Comparison of ENCODE assay signal across 19 cellular contexts in genomic region chr16:48282636-48283263, GRCh38. TPM values are rescaled to one million over a fixed set of nuclear protein-coding genes. Genes with fewer than 3 reads are reported as not detected.
A peak's percentile ranks its signal among the peaks of the same experiment; 100 is the strongest.
DNase-seq lines count a peak whose midpoint lies in the region; ATAC-seq and TF ChIP-seq lines count a peak whose summit lies in the region.
"Had no signal": no experiment of that assay in that cellular context is flagged by ENCODE, and none has a peak within 500 bp of the region (broad histone marks: within the 10 kb centered on the region; RNA-seq: fewer than 3 reads in every experiment).

No MANE protein-coding gene starts in this region.

- H3K9me3 Mint-ChIP-seq in GM23338: peaks cover 19% of the 10 kb centered on the region

- no TSS peak for BruUV-seq in A673 (replicated peaks; lab: Mats Ljungman, UMichigan)

- H3K36me3 ChIP-seq in GM23338 (ENCODE audit: insufficient read depth) (peaks cover 12% of the 10 kb centered on the region), left ventricle myocardium inferior (peaks cover 33% of the 10 kb centered on the region), A673 (ENCODE audit: insufficient read depth, low read length, poor library complexity, severe bottlenecking) (peaks cover 21% of the 10 kb centered on the region)

- H3K4me3 Mint-ChIP-seq in GM23338: no peak overlapping the region
- H3K4me3 Mint-ChIP-seq: T-helper 2 cell treated with Interferon-gamma antibody and Interleukin-4, amounts not matched to agents 5 μg/mL and 100 μg/mL, for 36 hours had no signal

- DNase-seq in GM23338 (ENCODE audit: low spot score) (no peak), cerebellar cortex (ENCODE audit: low spot score) (peak; percentile 8), left ventricle myocardium inferior (no peak), pons (ENCODE audit: low spot score) (peak; percentile 47), GDM1 (lab: John Stamatoyannopoulos, UW) (no peak), A673 (ENCODE audit: low spot score) (no peak)
- DNase-seq in activated CD4-positive, alpha-beta T cell treated with anti-CD3 and anti-CD28 coated beads, Interleukin-2, amount 50 U/mL, for 4 hours: no peak
- DNase-seq: activated CD4-positive, CD25-positive, alpha-beta regulatory T cell; activated CD8-positive, alpha-beta memory T cell treated with anti-CD3 and anti-CD28 coated beads for 24 hours; COR-L47; foreskin fibroblast; NCI-H1092; NCI-H2081 treated with DMSO at 0.1 percent for 48 hours; NCI-H82; SJCRH30; stimulated activated CD4-positive, alpha-beta T cell treated with anti-CD3 and anti-CD28 coated beads, Interleukin-2, amount 100 ng/mL, for 48 hours had no signal

- TF ChIP-seq CTCF in GM23338 (conservative IDR thresholded peaks at IDR 0.05; ENCODE audit: low read depth in 2 of 2) (no peak), left ventricle myocardium inferior (IDR thresholded peaks at IDR 0.05; ENCODE audit: borderline replicate concordance) (no peak), A673 (conservative IDR thresholded peaks at IDR 0.05; ENCODE audit: low read depth, low read length) (no peak)

- no peaks in the 10 kb centered on the region for H3F3A ChIP-seq in GM23338 (replicated peaks; ENCODE audit: low read depth)

- ATAC-seq in GM23338 (no peak), GM21528 (IDR thresholded peaks at IDR 0.05; ENCODE audit: low FRiP score, unreplicated experiment) (no peak)

- H3K9me2 ChIP-seq in GM23338 (ENCODE audit: insufficient read depth): no peaks in the 10 kb centered on the region

- POLR2A ChIA-PET in A673 (lab: Charles Lee; ENCODE audit: low non-redundant PET): no interaction called here

- no peaks in the 10 kb centered on the region for H4K20me1 ChIP-seq in GM23338 (replicated peaks; ENCODE audit: insufficient read depth)

- H2AFZ ChIP-seq in GM23338: no peak overlapping the region

- H3K27ac ChIP-seq in GM23338 (ENCODE audit: low read depth): no peak overlapping the region
- peak overlapping the region; percentile 77 for H3K27ac ChIP-seq in left ventricle myocardium inferior (replicated peaks)
- no peak overlapping the region for H3K27ac ChIP-seq in A673 (ENCODE audit: low read depth, low read length, poor library complexity, severe bottlenecking)
- H3K27ac ChIP-seq: SJCRH30 had no signal

- H3K36me3 Mint-ChIP-seq in GM23338 (ENCODE audit: low read depth): peaks cover 26% of the 10 kb centered on the region

- H3K27me3 ChIP-seq in GM23338 (ENCODE audit: insufficient read depth) (no peaks in the 10 kb centered on the region), left ventricle myocardium inferior (ENCODE audit: low read depth) (no peaks in the 10 kb centered on the region), A673 (replicated peaks; ENCODE audit: insufficient read depth, low read depth, low read length, poor library complexity) (no peaks in the 10 kb centered on the region)
- H3K27me3 ChIP-seq: SJCRH30 had no signal

- intact Hi-C loops in left ventricle myocardium inferior (cut with micrococcal nuclease): no loop called here
- intact Hi-C loops in A673 (cut with micrococcal nuclease; ENCODE audit: unreplicated experiment): no loop called here

- H3K4me1 Mint-ChIP-seq in GM23338: peaks cover 30% of the 10 kb centered on the region

- H3K9me3 ChIP-seq in left ventricle myocardium inferior (replicated peaks) (peaks cover 18% of the 10 kb centered on the region), A673 (ENCODE audit: low read depth, low read length, poor library complexity, severe bottlenecking) (peaks cover 9% of the 10 kb centered on the region)

- CTCF ChIA-PET in A673 (lab: Charles Lee): no interaction called here

- H3K4me3 ChIP-seq in GM23338 (no peak overlapping the region), left ventricle myocardium inferior (no peak overlapping the region), A673 (ENCODE audit: low read depth, low read length, poor library complexity, severe bottlenecking) (no peak overlapping the region)
- H3K4me3 ChIP-seq: SJCRH30 had no signal

- H3K79me2 ChIP-seq in GM23338 (replicated peaks; ENCODE audit: insufficient read depth): no peaks in the 10 kb centered on the region

- H3K4me1 ChIP-seq in GM23338 (ENCODE audit: insufficient read depth) (peaks cover 29% of the 10 kb centered on the region), left ventricle myocardium inferior (peaks cover 61% of the 10 kb centered on the region), A673 (ENCODE audit: insufficient read depth, low read length, poor library complexity, severe bottlenecking) (peaks cover 8% of the 10 kb centered on the region)
- H3K4me1 ChIP-seq: SJCRH30 had no signal

- no peak overlapping the region for H3K4me2 ChIP-seq in GM23338

- no peaks in the 10 kb centered on the region for H3K27me3 Mint-ChIP-seq in GM23338 (ENCODE audit: insufficient read depth, low read depth, poor library complexity)

- peak overlapping the region; percentile 36; the same call in 1 of the 2 replicates for H3K27ac Mint-ChIP-seq in GM23338
- H3K27ac Mint-ChIP-seq: T-helper 2 cell treated with Interferon-gamma antibody and Interleukin-4, amounts not matched to agents 5 μg/mL and 100 μg/mL, for 36 hours had no signal

TF ChIP-seq in GM23338, 12 proteins besides CTCF, POLR2A, EP300 and RAD21:
- TF ChIP-seq NANOG (IDR thresholded peaks at IDR 0.05; ENCODE audit: borderline replicate concordance): no peak

RNA-seq across cellular contexts. Expression of gene ABCC11, which starts 35.4 kb away (rescaled TPM):
- total RNA-seq in GM23338 (2014; rRNA removed; shearing (Covaris generic)): 0.12 TPM in 1 of 2 replicates, not detected in the other
- polyA plus RNA-seq in GM23338 (2016; fragmentation: Nextera tagmentation; extraction: Ambion mirVana): 0.10 TPM in 1 of 2 replicates, not detected in the other
- total RNA-seq in left ventricle myocardium inferior (0.05 TPM), A673 (2021) (0.13 TPM in 1 of 2 replicates, not detected in the other)
- total RNA-seq: HT-29 had no signal

RNA-seq across cellular contexts. Expression of gene LONP2, which starts 38.6 kb away (rescaled TPM):
- total RNA-seq in GM23338 (2014; rRNA removed; shearing (Covaris generic)): 23.3 and 25.2 TPM in 2 replicates
- polyA plus RNA-seq in GM23338 (2016; fragmentation: Nextera tagmentation; extraction: Ambion mirVana): 8.7 and 12.4 TPM in 2 replicates
- total RNA-seq in left ventricle myocardium inferior (67.8 TPM), A673 (2021) (48.8 and 49.4 TPM in 2 replicates)

Comparison
In these comparisons a context has a peak if more than half of its experiments do, and no peak if none do; other contexts are left out.
1. DNase-seq: peak in cerebellar cortex (single experiment) and pons (single experiment); none in GM23338 (single experiment), left ventricle myocardium inferior (single experiment), activated CD4-positive, alpha-beta T cell treated with anti-CD3 and anti-CD28 coated beads, Interleukin-2, amount 50 U/mL, for 4 hours (0 of 2), GDM1 (single experiment) and A673 (single experiment).